In the genomic region with DNA sequence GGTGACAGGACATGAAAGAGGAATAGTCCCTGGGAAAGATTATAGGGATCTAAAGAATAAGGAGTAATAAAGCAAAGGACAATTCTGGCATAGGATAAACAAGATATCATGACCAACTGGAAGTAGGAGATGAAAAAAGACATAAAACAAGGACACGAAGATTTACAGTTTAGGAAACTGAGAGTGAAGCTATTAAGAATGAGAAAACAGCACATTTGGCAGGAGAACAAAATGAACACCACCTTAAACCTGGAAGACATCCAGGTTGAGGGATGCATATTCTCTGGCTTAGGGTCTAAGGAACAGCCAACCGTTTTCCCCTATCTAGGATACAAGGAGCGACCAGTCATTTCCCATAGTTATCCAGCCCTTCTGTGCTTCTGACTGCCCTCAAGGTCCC, we compare ENCODE assay signal across 1 cellular context.
TF ChIP-seq lines count a peak whose summit lies in the region.

No MANE protein-coding gene starts in this region.

TF ChIP-seq in HEK293, 187 proteins besides CTCF, POLR2A, EP300 and RAD21 (continued from another document):
- TF ChIP-seq, protein P1, sequence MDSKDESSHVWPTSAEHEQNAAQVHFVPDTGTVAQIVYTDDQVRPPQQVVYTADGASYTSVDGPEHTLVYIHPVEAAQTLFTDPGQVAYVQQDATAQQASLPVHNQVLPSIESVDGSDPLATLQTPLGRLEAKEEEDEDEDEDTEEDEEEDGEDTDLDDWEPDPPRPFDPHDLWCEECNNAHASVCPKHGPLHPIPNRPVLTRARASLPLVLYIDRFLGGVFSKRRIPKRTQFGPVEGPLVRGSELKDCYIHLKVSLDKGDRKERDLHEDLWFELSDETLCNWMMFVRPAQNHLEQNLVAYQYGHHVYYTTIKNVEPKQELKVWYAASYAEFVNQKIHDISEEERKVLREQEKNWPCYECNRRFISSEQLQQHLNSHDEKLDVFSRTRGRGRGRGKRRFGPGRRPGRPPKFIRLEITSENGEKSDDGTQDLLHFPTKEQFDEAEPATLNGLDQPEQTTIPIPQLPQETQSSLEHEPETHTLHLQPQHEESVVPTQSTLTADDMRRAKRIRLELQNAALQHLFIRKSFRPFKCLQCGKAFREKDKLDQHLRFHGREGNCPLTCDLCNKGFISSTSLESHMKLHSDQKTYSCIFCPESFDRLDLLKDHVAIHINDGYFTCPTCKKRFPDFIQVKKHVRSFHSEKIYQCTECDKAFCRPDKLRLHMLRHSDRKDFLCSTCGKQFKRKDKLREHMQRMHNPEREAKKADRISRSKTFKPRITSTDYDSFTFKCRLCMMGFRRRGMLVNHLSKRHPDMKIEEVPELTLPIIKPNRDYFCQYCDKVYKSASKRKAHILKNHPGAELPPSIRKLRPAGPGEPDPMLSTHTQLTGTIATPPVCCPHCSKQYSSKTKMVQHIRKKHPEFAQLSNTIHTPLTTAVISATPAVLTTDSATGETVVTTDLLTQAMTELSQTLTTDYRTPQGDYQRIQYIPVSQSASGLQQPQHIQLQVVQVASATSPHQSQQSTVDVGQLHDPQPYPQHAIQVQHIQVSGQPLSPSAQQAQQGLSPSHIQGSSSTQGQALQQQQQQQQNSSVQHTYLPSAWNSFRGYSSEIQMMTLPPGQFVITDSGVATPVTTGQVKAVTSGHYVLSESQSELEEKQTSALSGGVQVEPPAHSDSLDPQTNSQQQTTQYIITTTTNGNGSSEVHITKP (tag by site-specific recombination; IDR thresholded peaks at IDR 0.05): no peak
- no peak for TF ChIP-seq SCRT1 (tag by site-specific recombination; IDR thresholded peaks at IDR 0.05; ENCODE audit: borderline replicate concordance)
- TF ChIP-seq ZNF132 (tag by site-specific recombination; IDR thresholded peaks at IDR 0.05; ENCODE audit: borderline replicate concordance): no peak
- peak; percentile 75 for TF ChIP-seq PRDM1 (tag by site-specific recombination; IDR thresholded peaks at IDR 0.05)
- TF ChIP-seq ZNF558 (tag by site-specific recombination; IDR thresholded peaks at IDR 0.05): no peak
- no peak for TF ChIP-seq ZNF76 (tag by site-specific recombination; IDR thresholded peaks at IDR 0.05; ENCODE audit: borderline replicate concordance, low read depth)
- peak; percentile 66 for TF ChIP-seq FEZF1 (tag by site-specific recombination; IDR thresholded peaks at IDR 0.05)
- no peak for TF ChIP-seq ZBTB48 (tag by site-specific recombination; IDR thresholded peaks at IDR 0.05)
- no peak for TF ChIP-seq ZNF596 (tag by site-specific recombination; IDR thresholded peaks at IDR 0.05)
- 0 out of 2 replicates have a peak, but pooled peaks have one; percentile 17 for TF ChIP-seq ZXDB (tag by site-specific recombination; IDR thresholded peaks at IDR 0.05)
- no peak for TF ChIP-seq IKZF3 (tag by site-specific recombination; IDR thresholded peaks at IDR 0.05)
- TF ChIP-seq, protein P2, sequence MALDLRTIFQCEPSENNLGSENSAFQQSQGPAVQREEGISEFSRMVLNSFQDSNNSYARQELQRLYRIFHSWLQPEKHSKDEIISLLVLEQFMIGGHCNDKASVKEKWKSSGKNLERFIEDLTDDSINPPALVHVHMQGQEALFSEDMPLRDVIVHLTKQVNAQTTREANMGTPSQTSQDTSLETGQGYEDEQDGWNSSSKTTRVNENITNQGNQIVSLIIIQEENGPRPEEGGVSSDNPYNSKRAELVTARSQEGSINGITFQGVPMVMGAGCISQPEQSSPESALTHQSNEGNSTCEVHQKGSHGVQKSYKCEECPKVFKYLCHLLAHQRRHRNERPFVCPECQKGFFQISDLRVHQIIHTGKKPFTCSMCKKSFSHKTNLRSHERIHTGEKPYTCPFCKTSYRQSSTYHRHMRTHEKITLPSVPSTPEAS (tag by site-specific recombination; IDR thresholded peaks at IDR 0.05): no peak
